In genomic region chr7:116218051-116218645, GRCh38 we compare ENCODE assay signal across 11 cellular contexts. TPM values are rescaled to one million over a fixed set of nuclear protein-coding genes. Genes with fewer than 3 reads are reported as not detected.
DNase-seq lines count a peak whose midpoint lies in the region; ATAC-seq and TF ChIP-seq lines count a peak whose summit lies in the region.
"Had no signal": no experiment of that assay in that cellular context is flagged by ENCODE, and none has a peak within 500 bp of the region (broad histone marks: within the 10 kb centered on the region; RNA-seq: fewer than 3 reads in every experiment).

No MANE protein-coding gene starts in this region.

- no peak for TF ChIP-seq CTCF in A673 (conservative IDR thresholded peaks at IDR 0.05; ENCODE audit: low read depth, low read length)

- H3K4me3 ChIP-seq in A673 (ENCODE audit: low read depth, low read length, poor library complexity, severe bottlenecking) = no peak overlapping the region
- H3K4me3 ChIP-seq: upper lobe of left lung had no signal

- no TSS peak for BruUV-seq in A673 (replicated peaks; lab: Mats Ljungman, UMichigan)

- H3K27ac ChIP-seq in A673 (ENCODE audit: low read depth, low read length, poor library complexity, severe bottlenecking) = peak overlapping the region; percentile 47
- H3K27ac ChIP-seq: upper lobe of left lung had no signal

- H3K36me3 ChIP-seq in A673 (ENCODE audit: insufficient read depth, low read length, poor library complexity, severe bottlenecking) = no peaks in the 10 kb centered on the region
- H3K36me3 ChIP-seq: upper lobe of left lung had no signal

- DNase-seq in A673 (ENCODE audit: low spot score) (peak; percentile 45), HT-29 (ENCODE audit: low spot score) (peak; percentile 90), amniotic epithelial cell (ENCODE audit: low read depth) (peak; percentile 99), lung microvascular endothelial cell (ENCODE audit: low read depth in 2 of 2) (peak; percentile 66 to 85), mesenteric fat pad (ENCODE audit: low spot score) (no peak)
- DNase-seq: DND-41, NCI-H446, upper lobe of left lung had no signal

- no peak for ATAC-seq in HG02642 (IDR thresholded peaks at IDR 0.05; ENCODE audit: poor library complexity, unreplicated experiment)
- ATAC-seq in HG02678 (IDR thresholded peaks at IDR 0.05; ENCODE audit: unreplicated experiment) = no peak
- ATAC-seq in HG02973 (IDR thresholded peaks at IDR 0.05; ENCODE audit: unreplicated experiment) = no peak

- POLR2A ChIA-PET in A673 (lab: Charles Lee; ENCODE audit: low non-redundant PET) = no interaction called here

- CTCF ChIA-PET in A673 (lab: Charles Lee) = interaction anchor here (0.5 kb wide), 1 partner anchor 70 kb away, joined by 4 read pairs; no protein-coding TSS in a partner anchor

- H3K27me3 ChIP-seq in A673 (replicated peaks; ENCODE audit: insufficient read depth, low read depth, low read length, poor library complexity) = no peaks in the 10 kb centered on the region
- H3K27me3 ChIP-seq: upper lobe of left lung had no signal

- H3K4me1 ChIP-seq in A673 (ENCODE audit: insufficient read depth, low read length, poor library complexity, severe bottlenecking) = peaks cover 95% of the 10 kb centered on the region

- intact Hi-C loops in A673 (cut with micrococcal nuclease; ENCODE audit: unreplicated experiment) = no loop called here

- H3K9me3 ChIP-seq in A673 (ENCODE audit: low read depth, low read length, poor library complexity, severe bottlenecking) = no peaks in the 10 kb centered on the region
- H3K9me3 ChIP-seq: upper lobe of left lung had no signal

RNA-seq across cellular contexts. Expression of gene TES, which starts 7.8 kb away (rescaled TPM):
- total RNA-seq in A673 (2021) (115 and 121 TPM in 2 replicates), lung microvascular endothelial cell (62.7 and 78.0 TPM in 2 replicates), mesenteric fat pad (30.3 TPM)
- 91.9 and 96.7 TPM in 2 replicates for total RNA-seq in HT-29 (2014; rRNA removed; shearing (Covaris generic))
